ENCODE assay signal across 25 cellular contexts in genomic region chr9:87796232-87796631, GRCh38.
DNase-seq lines count a peak whose midpoint lies in the region; TF ChIP-seq lines count a peak whose summit lies in the region.
"Had no signal": no experiment of that assay in that cellular context is flagged by ENCODE, and none has a peak within 500 bp of the region (broad histone marks: within the 10 kb centered on the region; RNA-seq: fewer than 3 reads in every experiment).

No MANE protein-coding gene starts in this region.

- no peaks in the 10 kb centered on the region for H3K9me3 ChIP-seq in GM23248 (ENCODE audit: low read depth)
- H3K9me3 ChIP-seq: SJCRH30 had no signal

- peaks cover 23% of the 10 kb centered on the region for H3K4me1 ChIP-seq in GM23248 (ENCODE audit: insufficient read depth)
- H3K4me1 ChIP-seq: SJCRH30 had no signal

- TF ChIP-seq CTCF in osteocyte (IDR thresholded peaks at IDR 0.05): no peak

- H3K27me3 Mint-ChIP-seq in osteocyte (ENCODE audit: unreplicated experiment): peaks cover 23% of the 10 kb centered on the region
- H3K27me3 Mint-ChIP-seq: CD4-positive, alpha-beta T cell; memory B cell; stimulated activated memory B cell treated with anti-CD40 and anti-IgM and Interleukin-4, amounts not matched to agents 10 μg/mL and 1 μg/mL and 100 μg/mL, for 72 hours had no signal

- no peak overlapping the region for H2AFZ ChIP-seq in GM23248

- no peak overlapping the region for H3K27ac Mint-ChIP-seq in osteocyte (ENCODE audit: unreplicated experiment)
- H3K27ac Mint-ChIP-seq: activated T-cell treated with anti-CD3 and anti-CD28 coated beads, Interleukin-2, amount 50 U/mL, for 24 hours; CD4-positive, alpha-beta T cell; memory B cell; stimulated activated memory B cell treated with anti-CD40 and anti-IgM and Interleukin-4, amounts not matched to agents 10 μg/mL and 1 μg/mL and 100 μg/mL, for 72 hours had no signal

- no peaks in the 10 kb centered on the region for H3K36me3 Mint-ChIP-seq in osteocyte (ENCODE audit: unreplicated experiment)
- H3K36me3 Mint-ChIP-seq: immature natural killer cell; memory B cell; stimulated activated memory B cell treated with anti-CD40 and anti-IgM and Interleukin-4, amounts not matched to agents 10 μg/mL and 1 μg/mL and 100 μg/mL, for 72 hours had no signal

- H3K27me3 ChIP-seq in GM23248 (replicated peaks; ENCODE audit: insufficient read depth): no peaks in the 10 kb centered on the region
- H3K27me3 ChIP-seq: SJCRH30 had no signal

- no peak overlapping the region for H3K27ac ChIP-seq in GM23248
- H3K27ac ChIP-seq: SJCRH30 had no signal

- no peaks in the 10 kb centered on the region for H3K9me2 ChIP-seq in GM23248 (ENCODE audit: insufficient read depth)

- no peak overlapping the region for H3K4me2 ChIP-seq in GM23248 (ENCODE audit: unreplicated experiment)

- H3K4me3 ChIP-seq in GM23248: no peak overlapping the region
- H3K4me3 ChIP-seq: SJCRH30 had no signal

- in situ Hi-C loops in Caki2 (cut with HindIII; ENCODE audit: low pct_unique_long_range_greater_than_20kb, low sequenced_read_pairs): no loop called here
- in situ Hi-C loops in GM23248 (cut with MboI): no loop called here

- H3K4me3 Mint-ChIP-seq in osteocyte (ENCODE audit: unreplicated experiment): no peak overlapping the region
- H3K4me3 Mint-ChIP-seq: activated T-cell treated with anti-CD3 and anti-CD28 coated beads, Interleukin-2, amount 50 U/mL, for 24 hours; CD4-positive, alpha-beta T cell; central memory CD8-positive, alpha-beta T cell; immature natural killer cell; memory B cell; stimulated activated memory B cell treated with anti-CD40 and anti-IgM and Interleukin-4, amounts not matched to agents 10 μg/mL and 1 μg/mL and 100 μg/mL, for 72 hours had no signal

- no peaks in the 10 kb centered on the region for H3K9me3 Mint-ChIP-seq in osteocyte (ENCODE audit: unreplicated experiment)
- H3K9me3 Mint-ChIP-seq: activated T-cell treated with anti-CD3 and anti-CD28 coated beads, Interleukin-2, amount 50 U/mL, for 24 hours; CD4-positive, alpha-beta T cell; central memory CD8-positive, alpha-beta T cell; memory B cell had no signal

- no peaks in the 10 kb centered on the region for H3K36me3 ChIP-seq in GM23248 (ENCODE audit: low read depth)
- H3K36me3 ChIP-seq: SJCRH30 had no signal

- WGBS in GM23248 (ENCODE audit: low coverage in 1 of 2, low lambda C conversion rate in 2 of 2, missing lambda C conversion rate in 2 of 2), 2 experiments: 93 to 97% methylated on average over 2 of the region's 2 CpGs

- no peaks in the 10 kb centered on the region for H4K20me1 ChIP-seq in GM23248 (ENCODE audit: insufficient read depth)

- H3K4me1 Mint-ChIP-seq in osteocyte (ENCODE audit: unreplicated experiment): peaks cover 8% of the 10 kb centered on the region
- H3K4me1 Mint-ChIP-seq: memory B cell; stimulated activated memory B cell treated with anti-CD40 and anti-IgM and Interleukin-4, amounts not matched to agents 10 μg/mL and 1 μg/mL and 100 μg/mL, for 72 hours had no signal

- no peaks in the 10 kb centered on the region for H3K79me2 ChIP-seq in GM23248 (ENCODE audit: insufficient read depth)

- DNase-seq in Caki2 (ENCODE audit: low read depth) (peak; percentile 2), NOMO-1 treated with DMSO at 0.1 percent for 48 hours (lab: John Stamatoyannopoulos, UW; ENCODE audit: unreplicated experiment) (peak; percentile 4), astrocyte of the hippocampus (ENCODE audit: low read depth, low spot score) (peak; percentile 39), osteocyte (ENCODE audit: extremely low spot score, unreplicated experiment) (peak; percentile 27), Kasumi-1 (lab: John Stamatoyannopoulos, UW) (no peak), HuH-7.5 (ENCODE audit: low spot score) (no peak), GM23248 (no peak), DMS153 (lab: John Stamatoyannopoulos, UW) (no peak)
- DNase-seq: activated CD4-positive, alpha-beta T cell treated with anti-CD3 and anti-CD28 coated beads for 4 hours; activated gamma-delta T cell treated with Interleukin-2 at 50 U/mL for 16 hours; activated T-cell treated with anti-CD3 and anti-CD28 coated beads, Interleukin-2, amount 50 U/mL, for 24 hours; CD4-positive, alpha-beta T cell; dermis blood vessel endothelial cell; hypothalamus; immature natural killer cell; left colon; NCI-H1417 treated with DMSO at 0.1 percent for 48 hours; NCI-H510A; SJCRH30; stimulated activated CD4-positive, alpha-beta T cell treated with anti-CD3 and anti-CD28 coated beads, Interleukin-12 subunit alpha, Interleukin-12 subunit beta, amount 100 ng/mL, for 4 hours; stimulated activated CD4-positive, alpha-beta T cell treated with anti-CD3 and anti-CD28 coated beads, Interleukin-4, amount 100 ng/mL, for 4 hours; T-helper 1 cell had no signal

- H3K9ac ChIP-seq in GM23248: no peak overlapping the region

- peaks cover 16% of the 10 kb centered on the region for H3F3A ChIP-seq in GM23248 (ENCODE audit: insufficient read depth)

Comparison
In these comparisons a context has a peak if more than half of its experiments do, and no peak if none do; other contexts are left out.
1. DNase-seq: peak in Caki2 (single experiment), NOMO-1 treated with DMSO at 0.1 percent for 48 hours (single experiment), astrocyte of the hippocampus (single experiment) and osteocyte (single experiment); none in Kasumi-1 (0 of 2), HuH-7.5 (single experiment), GM23248 (single experiment) and DMS153 (single experiment).